19 cellular contexts compared by ENCODE assay signal in genomic region chr4:98638661-98639060, GRCh38. TPM values are rescaled to one million over a fixed set of nuclear protein-coding genes. Genes with fewer than 3 reads are reported as not detected.
DNase-seq lines count a peak whose midpoint lies in the region; ATAC-seq and TF ChIP-seq lines count a peak whose summit lies in the region.
"Had no signal": no experiment of that assay in that cellular context is flagged by ENCODE, and none has a peak within 500 bp of the region (broad histone marks: within the 10 kb centered on the region; RNA-seq: fewer than 3 reads in every experiment).

No MANE protein-coding gene starts in this region.

- intact Hi-C loops in naive thymus-derived CD4-positive, alpha-beta T cell (cut with micrococcal nuclease), result loop anchor here in 1 of 2 donors (1.0 kb wide), 2 partner anchors 20 to 36 kb away; partner anchors contain the start of gene TSPAN5
- intact Hi-C loops in Calu3 (cut with micrococcal nuclease; ENCODE audit: unreplicated experiment), result no loop called here

- no peak for DNase-seq in activated CD4-positive, alpha-beta T cell treated with anti-CD3 and anti-CD28 coated beads, Interleukin-2, amount 10 ng/mL, durations not matched to agents 7 days and 5 days
- DNase-seq in activated CD4-positive, alpha-beta T cell treated with anti-CD3 and anti-CD28 coated beads for 1 hour, result no peak
- DNase-seq in HFFc6 (no peak), Calu3 (no peak), NCI-H1436 (lab: John Stamatoyannopoulos, UW) (no peak)
- no peak for DNase-seq in naive thymus-derived CD4-positive, alpha-beta T cell
- DNase-seq: activated CD8-positive, alpha-beta memory T cell treated with anti-CD3 and anti-CD28 coated beads for 24 hours; activated effector memory CD4-positive, alpha-beta T cell treated with Interleukin-2 at 50 U/mL for 16 hours; EL; foreskin melanocyte; NCI-H187; NCI-H524; ovary; stimulated activated CD4-positive, alpha-beta T cell treated with anti-CD3 and anti-CD28 coated beads, Interleukin-2, amount 100 ng/mL, for 48 hours had no signal

- H3K9me3 ChIP-seq in naive thymus-derived CD4-positive, alpha-beta T cell (ENCODE audit: control insufficient read depth in 2 of 3, low read length in 3 of 3), result no peaks in the 10 kb centered on the region
- H3K9me3 ChIP-seq: HAP-1, ovary, SJCRH30 had no signal

- POLR2A ChIA-PET in activated CD4-positive, alpha-beta T cell treated with anti-CD3 and anti-CD28 coated beads, Interleukin-2, amount 10 ng/mL, durations not matched to agents 7 days and 5 days (lab: Charles Lee), result no interaction called here
- POLR2A ChIA-PET in naive thymus-derived CD4-positive, alpha-beta T cell (lab: Charles Lee), result no interaction called here

- peaks cover 2% of the 10 kb centered on the region for H3K9me3 Mint-ChIP-seq in activated CD4-positive, alpha-beta T cell treated with anti-CD3 and anti-CD28 coated beads, Interleukin-2, amount 10 ng/mL, durations not matched to agents 7 days and 5 days
- H3K9me3 Mint-ChIP-seq in HFFc6 (no peaks in the 10 kb centered on the region), Calu3 (ENCODE audit: low read depth, unreplicated experiment) (no peaks in the 10 kb centered on the region)
- H3K9me3 Mint-ChIP-seq in naive thymus-derived CD4-positive, alpha-beta T cell, result peaks cover 0 to 2% (median 0%) of the 10 kb centered on the region in 11 donors

- peak overlapping the region; percentile 9 for H3K27ac ChIP-seq in angular gyrus (ENCODE audit: low read depth, low read length)
- no peak overlapping the region for H3K27ac ChIP-seq in naive thymus-derived CD4-positive, alpha-beta T cell (ENCODE audit: low read depth, low read length)
- H3K27ac ChIP-seq: SJCRH30 had no signal

- no peak overlapping the region for H3K4me3 ChIP-seq in naive thymus-derived CD4-positive, alpha-beta T cell (ENCODE audit: low read length)
- H3K4me3 ChIP-seq: HAP-1, ovary, SJCRH30 had no signal

- H3K36me3 Mint-ChIP-seq in activated CD4-positive, alpha-beta T cell treated with anti-CD3 and anti-CD28 coated beads, Interleukin-2, amount 10 ng/mL, durations not matched to agents 7 days and 5 days (ENCODE audit: low read depth), result peaks cover 11% of the 10 kb centered on the region
- H3K36me3 Mint-ChIP-seq in HFFc6 (ENCODE audit: low read depth), result peaks cover 11% of the 10 kb centered on the region
- peaks cover 0 to 12% (median 3%) of the 10 kb centered on the region in 5 donors for H3K36me3 Mint-ChIP-seq in naive thymus-derived CD4-positive, alpha-beta T cell
- H3K36me3 Mint-ChIP-seq in Calu3 (ENCODE audit: insufficient read depth, unreplicated experiment), result peaks cover 3% of the 10 kb centered on the region

- TF ChIP-seq CTCF in HFFc6 (IDR thresholded peaks at IDR 0.05) (no peak), Calu3 (IDR thresholded peaks at IDR 0.05; ENCODE audit: unreplicated experiment) (no peak)

- no TSS peak for BruUV-seq in Calu3 (replicated peaks; lab: Mats Ljungman, UMichigan)

- no peaks in the 10 kb centered on the region for H3K27me3 ChIP-seq in naive thymus-derived CD4-positive, alpha-beta T cell (ENCODE audit: control insufficient read depth in 2 of 2, insufficient read depth in 2 of 2, low read length in 2 of 2)
- H3K27me3 ChIP-seq: ovary, SJCRH30 had no signal

- H3K4me1 ChIP-seq in naive thymus-derived CD4-positive, alpha-beta T cell (ENCODE audit: control insufficient read depth in 2 of 2, insufficient read depth in 2 of 2, low read length in 2 of 2), result peaks cover 6 to 16% of the 10 kb centered on the region in 2 donors
- H3K4me1 ChIP-seq: SJCRH30 had no signal

- peak overlapping the region; percentile 72 for H3K4me3 Mint-ChIP-seq in activated CD4-positive, alpha-beta T cell treated with anti-CD3 and anti-CD28 coated beads, Interleukin-2, amount 10 ng/mL, durations not matched to agents 7 days and 5 days
- H3K4me3 Mint-ChIP-seq in HFFc6 (no peak overlapping the region), Calu3 (ENCODE audit: low read depth, unreplicated experiment) (no peak overlapping the region)
- peak overlapping the region in 8 of 10 donors; percentile 7 to 93 (median 80) for H3K4me3 Mint-ChIP-seq in naive thymus-derived CD4-positive, alpha-beta T cell

- H3K36me3 ChIP-seq in naive thymus-derived CD4-positive, alpha-beta T cell (ENCODE audit: control insufficient read depth in 2 of 3, insufficient read depth in 3 of 3, low read length in 3 of 3), result no peaks in the 10 kb centered on the region
- H3K36me3 ChIP-seq: HAP-1, ovary, SJCRH30 had no signal

- peak overlapping the region; percentile 90 for H3K27ac Mint-ChIP-seq in activated CD4-positive, alpha-beta T cell treated with anti-CD3 and anti-CD28 coated beads, Interleukin-2, amount 10 ng/mL, durations not matched to agents 7 days and 5 days
- H3K27ac Mint-ChIP-seq in HFFc6, result peak overlapping the region; percentile 67
- peak overlapping the region in 7 of 9 donors; percentile 79 to 96 (median 87) for H3K27ac Mint-ChIP-seq in naive thymus-derived CD4-positive, alpha-beta T cell
- no peak overlapping the region for H3K27ac Mint-ChIP-seq in Calu3 (ENCODE audit: unreplicated experiment)

- no peaks in the 10 kb centered on the region for H3K27me3 Mint-ChIP-seq in activated CD4-positive, alpha-beta T cell treated with anti-CD3 and anti-CD28 coated beads, Interleukin-2, amount 10 ng/mL, durations not matched to agents 7 days and 5 days
- H3K27me3 Mint-ChIP-seq in HFFc6 (ENCODE audit: insufficient read depth) (no peaks in the 10 kb centered on the region), Calu3 (ENCODE audit: unreplicated experiment) (no peaks in the 10 kb centered on the region)
- no peaks in the 10 kb centered on the region for H3K27me3 Mint-ChIP-seq in naive thymus-derived CD4-positive, alpha-beta T cell

- CTCF ChIA-PET in activated CD4-positive, alpha-beta T cell treated with anti-CD3 and anti-CD28 coated beads, Interleukin-2, amount 10 ng/mL, durations not matched to agents 7 days and 5 days (lab: Charles Lee), result interaction anchor here (0.6 kb wide), 1 partner anchor 417 kb away, joined by 4 read pairs; no protein-coding TSS in a partner anchor
- CTCF ChIA-PET in naive thymus-derived CD4-positive, alpha-beta T cell (lab: Charles Lee), result no interaction called here
- CTCF ChIA-PET in Calu3 (lab: Charles Lee), result interaction anchor here (0.7 kb wide), 1 partner anchor 102 kb away, joined by 3 read pairs; no protein-coding TSS in a partner anchor

- ATAC-seq in naive thymus-derived CD4-positive, alpha-beta T cell, result no peak
- no peak for ATAC-seq in GM21786 (IDR thresholded peaks at IDR 0.05; ENCODE audit: unreplicated experiment)
- ATAC-seq: left lobe of liver had no signal

- H3K4me1 Mint-ChIP-seq in activated CD4-positive, alpha-beta T cell treated with anti-CD3 and anti-CD28 coated beads, Interleukin-2, amount 10 ng/mL, durations not matched to agents 7 days and 5 days, result peaks cover 38% of the 10 kb centered on the region
- peaks cover 61% of the 10 kb centered on the region for H3K4me1 Mint-ChIP-seq in HFFc6 (ENCODE audit: low read depth)
- peaks cover 26 to 48% (median 34%) of the 10 kb centered on the region in 7 donors for H3K4me1 Mint-ChIP-seq in naive thymus-derived CD4-positive, alpha-beta T cell
- H3K4me1 Mint-ChIP-seq in Calu3 (ENCODE audit: low read depth, unreplicated experiment), result no peaks in the 10 kb centered on the region

RNA-seq across cellular contexts. Expression of gene TSPAN5, which starts 19.8 kb away (rescaled TPM):
- 10 to 100 TPM; 17.4 to 17.6 TPM for total RNA-seq in activated CD4-positive, alpha-beta T cell treated with anti-CD3 and anti-CD28 coated beads, Interleukin-2, amount 10 ng/mL, durations not matched to agents 7 days and 5 days
- total RNA-seq in HFFc6 (2021; fragmentation: NEBNext Ultra II Directional; extraction: Animal tissue kit (Norgen Biotek cat#: 25700)), result 10 to 100 TPM; 59.6 to 75.4 (median 67.6) TPM
- 10 to 100 TPM in 3 of 5 experiments, 1 to 10 TPM in 2; 3.3 to 31.6 (median 10.9) TPM for total RNA-seq in naive thymus-derived CD4-positive, alpha-beta T cell
- 1 to 10 TPM; 6.8 to 7.8 TPM for polyA plus RNA-seq in naive thymus-derived CD4-positive, alpha-beta T cell
- total RNA-seq in Calu3 (2022), result 4.4 and 4.8 TPM in 2 replicates

Comparison
In these comparisons a context has a peak if more than half of its experiments do, and no peak if none do; other contexts are left out.
1. H3K4me3 Mint-ChIP-seq: peak in activated CD4-positive, alpha-beta T cell treated with anti-CD3 and anti-CD28 coated beads, Interleukin-2, amount 10 ng/mL, durations not matched to agents 7 days and 5 days (single experiment) and naive thymus-derived CD4-positive, alpha-beta T cell (8 of 10); none in HFFc6 (single experiment) and Calu3 (single experiment).